Comparison of ENCODE assay signal across 1 cellular context in the genomic region with DNA sequence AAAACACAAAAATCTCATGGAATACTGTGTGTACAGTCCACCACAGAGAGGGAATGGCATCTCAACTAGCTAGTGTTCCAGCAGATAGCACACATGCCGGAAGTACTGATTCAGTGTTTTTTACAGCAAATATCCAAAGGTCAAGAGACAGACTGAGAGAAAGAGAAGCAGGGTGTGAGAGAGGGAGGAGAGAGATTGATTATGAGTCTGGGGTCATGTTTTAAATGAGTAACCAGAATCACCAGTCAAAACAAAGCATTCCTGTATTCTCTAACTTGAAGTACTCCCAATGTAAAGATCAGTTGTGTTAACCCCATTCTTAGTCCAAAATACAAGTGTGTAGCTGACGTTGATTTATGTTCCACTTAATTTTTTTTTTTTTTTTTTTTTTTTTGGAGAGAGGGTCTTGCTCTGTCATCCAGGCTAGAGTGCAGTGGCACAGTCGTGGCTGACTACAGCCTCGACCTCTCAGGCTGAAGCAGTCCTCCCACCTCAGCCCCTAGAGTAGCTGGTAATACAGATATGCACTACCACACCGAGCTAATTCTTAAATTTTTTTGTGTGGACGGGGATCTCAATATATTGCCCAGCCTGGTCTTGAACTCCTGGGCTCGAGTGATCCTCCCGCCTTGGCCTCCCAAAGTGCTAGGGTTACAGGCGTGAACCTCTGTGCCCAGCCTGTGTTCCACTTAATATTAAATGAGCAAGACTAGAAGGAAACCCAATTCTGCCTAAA.
TF ChIP-seq lines count a peak whose summit lies in the region.

No MANE protein-coding gene starts in this region.

TF ChIP-seq in GM23338, 12 proteins besides CTCF, POLR2A, EP300 and RAD21 (continued from another document):
- TF ChIP-seq ETS1 (IDR thresholded peaks at IDR 0.05) (no peak), ZNF114 (CRISPR knock-in tag; IDR thresholded peaks at IDR 0.05) (no peak), JUNB (IDR thresholded peaks at IDR 0.05; ENCODE audit: unreplicated experiment) (no peak)
